ENCODE assay signal across 8 cellular contexts in genomic region chr12:53232641-53233538, GRCh38.
DNase-seq lines count a peak whose midpoint lies in the region; ATAC-seq lines count a peak whose summit lies in the region.

No MANE protein-coding gene starts in this region.

- peak overlapping the region; percentile 87 for H3K4me3 Mint-ChIP-seq in stimulated activated memory B cell treated with anti-CD40 and anti-IgM and Interleukin-4, amounts not matched to agents 10 μg/mL and 1 μg/mL and 100 μg/mL, for 72 hours

- peak overlapping the region; percentile 74 for H3K27ac Mint-ChIP-seq in stimulated activated memory B cell treated with anti-CD40 and anti-IgM and Interleukin-4, amounts not matched to agents 10 μg/mL and 1 μg/mL and 100 μg/mL, for 72 hours

- DNase-seq in SIG-M5 treated with dmso at 0.1 percent for 504 hours (lab: John Stamatoyannopoulos, UW; ENCODE audit: unreplicated experiment): peak; percentile 62
- DNase-seq in SIG-M5 (lab: John Stamatoyannopoulos, UW): no peak
- DNase-seq in NCI-H69 (lab: John Stamatoyannopoulos, UW): peak; percentile 58
- peak; percentile 59 for DNase-seq in astrocyte of the hippocampus (ENCODE audit: low read depth, low spot score)

- no peaks in the 10 kb centered on the region for H3K36me3 ChIP-seq in iPS-20b (ENCODE audit: insufficient read depth, low read depth, low read length)

- H3K4me1 ChIP-seq in iPS-20b (ENCODE audit: insufficient read depth, low read length): peaks cover 56% of the 10 kb centered on the region

- peak overlapping the region; percentile 68 for H3K4me3 ChIP-seq in iPS-20b (ENCODE audit: low read length)

- H3K36me3 Mint-ChIP-seq in stimulated activated memory B cell treated with anti-CD40 and anti-IgM and Interleukin-4, amounts not matched to agents 10 μg/mL and 1 μg/mL and 100 μg/mL, for 72 hours: peaks cover 7% of the 10 kb centered on the region

- H3K9me3 ChIP-seq in iPS-20b (ENCODE audit: insufficient read depth, low read depth, low read length): no peaks in the 10 kb centered on the region

- H3K9me3 Mint-ChIP-seq in stimulated activated memory B cell treated with anti-CD40 and anti-IgM and Interleukin-4, amounts not matched to agents 10 μg/mL and 1 μg/mL and 100 μg/mL, for 72 hours: no peaks in the 10 kb centered on the region

- H3K9ac ChIP-seq in iPS-20b (ENCODE audit: low read depth, low read length): peak overlapping the region; percentile 57; the same call in 1 of the 2 replicates

- ATAC-seq in stimulated activated memory B cell treated with anti-CD40 and anti-IgM and Interleukin-4, amounts not matched to agents 10 μg/mL and 1 μg/mL and 100 μg/mL, for 72 hours: peak; percentile 49
- ATAC-seq in GM19467 (IDR thresholded peaks at IDR 0.05; ENCODE audit: unreplicated experiment) (no peak), HG02970 (IDR thresholded peaks at IDR 0.05; ENCODE audit: low FRiP score, unreplicated experiment) (no peak)

- no peaks in the 10 kb centered on the region for H3K27me3 Mint-ChIP-seq in stimulated activated memory B cell treated with anti-CD40 and anti-IgM and Interleukin-4, amounts not matched to agents 10 μg/mL and 1 μg/mL and 100 μg/mL, for 72 hours

- peaks cover 53% of the 10 kb centered on the region for H3K4me1 Mint-ChIP-seq in stimulated activated memory B cell treated with anti-CD40 and anti-IgM and Interleukin-4, amounts not matched to agents 10 μg/mL and 1 μg/mL and 100 μg/mL, for 72 hours

- peaks cover 16% of the 10 kb centered on the region for H3K27me3 ChIP-seq in iPS-20b (ENCODE audit: insufficient read depth, low read length)

- no peak overlapping the region for H3K27ac ChIP-seq in iPS-20b (ENCODE audit: low read length)
